In genomic region chrX:154378059-154378798, GRCh38 we compare ENCODE assay signal across 8 cellular contexts. TPM values are rescaled to one million over a fixed set of nuclear protein-coding genes. Genes with fewer than 3 reads are reported as not detected.
DNase-seq lines count a peak whose midpoint lies in the region; ATAC-seq, FAIRE-seq and TF ChIP-seq lines count a peak whose summit lies in the region.

No MANE protein-coding gene starts in this region.

- no peaks in the 10 kb centered on the region for H3F3A ChIP-seq in OCI-LY1 (ENCODE audit: insufficient read depth, low read length)

- no peaks in the 10 kb centered on the region for H3K9me2 ChIP-seq in OCI-LY1 (ENCODE audit: low read depth, low read length)

- TF ChIP-seq CTCF in HFFc6 (IDR thresholded peaks at IDR 0.05) (no peak), OCI-LY1 (IDR thresholded peaks at IDR 0.05; ENCODE audit: low read length) (peak; percentile 6; the same call in 1 of the 2 replicates), K562 (IDR thresholded peaks at IDR 0.05 in 2 of 3, conservative IDR thresholded peaks at IDR 0.05 in 1 of 3; ENCODE audit: insufficient read depth in 2 of 3, low read depth in 1 of 3, low read length in 3 of 3) (no peak)

- H3K9me3 Mint-ChIP-seq in HFFc6, result no peaks in the 10 kb centered on the region

- TSS peak; percentile 91 for BruUV-seq in K562 (replicated peaks; lab: Mats Ljungman, UMichigan)

- ATAC-seq in K562, result peak; percentile 4

- no peak for TF ChIP-seq EP300 in K562 (IDR thresholded peaks at IDR 0.05; ENCODE audit: low read length)

- H3K4me1 ChIP-seq in OCI-LY1 (ENCODE audit: insufficient read depth, low read length, severe bottlenecking), result peaks cover 36% of the 10 kb centered on the region
- H3K4me1 ChIP-seq in K562 (replicated peaks in 1 of 2; ENCODE audit: control insufficient read depth in 2 of 2, insufficient read depth in 2 of 2, low read length in 2 of 2), result peaks cover 20 to 61% of the 10 kb centered on the region in 2 experiments
- H3K4me1 ChIP-seq in iPS-15b (ENCODE audit: control insufficient read depth, insufficient read depth, low read length), result no peaks in the 10 kb centered on the region

- H3K4me2 ChIP-seq in OCI-LY1 (ENCODE audit: low read length) (peak overlapping the region; percentile 84), K562 (ENCODE audit: insufficient read depth, low read length) (peak overlapping the region; percentile 69)

- TF ChIP-seq POLR2A in K562 (conservative IDR thresholded peaks at IDR 0.05), result peak; percentile 70

- H3K9me1 ChIP-seq in K562 (ENCODE audit: control insufficient read depth, insufficient read depth, low read length), result no peaks in the 10 kb centered on the region

- H3K27ac ChIP-seq in OCI-LY1 (ENCODE audit: low read depth, low read length, poor library complexity, severe bottlenecking) (peak overlapping the region; percentile 61), K562 (ENCODE audit: extremely low read depth, low read depth, low read length) (peak overlapping the region; percentile 78)

- no peaks in the 10 kb centered on the region; the same call in 1 of the 2 replicates for H3K79me2 ChIP-seq in OCI-LY1 (ENCODE audit: insufficient read depth, low read length)
- peaks cover 26% of the 10 kb centered on the region for H3K79me2 ChIP-seq in K562 (ENCODE audit: control insufficient read depth, insufficient read depth, low read length)

- H3K27me3 ChIP-seq in OCI-LY1 (ENCODE audit: insufficient read depth, low read length), result no peaks in the 10 kb centered on the region
- no peaks in the 10 kb centered on the region for H3K27me3 ChIP-seq in K562 (ENCODE audit: control insufficient read depth in 2 of 2, insufficient read depth in 2 of 2, low read length in 2 of 2)
- no peaks in the 10 kb centered on the region for H3K27me3 ChIP-seq in iPS-15b (ENCODE audit: control insufficient read depth, insufficient read depth, low read length)

- CTCF ChIA-PET in K562 (lab: Yijun Ruan, JAX; ENCODE audit: low intra/inter-chr PET ratio), result no interaction called here

- in situ Hi-C loops in K562 (cut with MboI), result loop anchor here (10.0 kb wide), 1 partner anchor 157 kb away; no protein-coding TSS in a partner anchor

- peak overlapping the region; percentile 84 for H3K9ac ChIP-seq in OCI-LY1 (ENCODE audit: low read length)
- H3K9ac ChIP-seq in K562 (ENCODE audit: insufficient read depth in 1 of 2, low read depth in 2 of 2, low read length in 2 of 2), result peak overlapping the region; percentile 55 to 93; a peak in 3 of 4 replicates
- H3K9ac ChIP-seq in iPS-15b (ENCODE audit: low read depth, low read length), result peak overlapping the region; percentile 24

- DNase-seq in NCI-H1694 (lab: John Stamatoyannopoulos, UW), result peak; percentile 41
- no peak for DNase-seq in NCI-H1694 treated with DMSO at 0.1 percent for 48 hours (lab: John Stamatoyannopoulos, UW)
- DNase-seq in HFFc6, result no peak
- peak in 3 of 4 experiments; percentile 65 to 89 (median 69) for DNase-seq in K562 (ENCODE audit: extremely low read depth in 1 of 4, low spot score in 3 of 4)
- DNase-seq in stimulated activated CD4-positive, alpha-beta T cell treated with anti-CD3 and anti-CD28 coated beads, Interleukin-15, amount 100 ng/mL, for 24 hours, result peak; percentile 96
- no peak for DNase-seq in SHP77 (lab: John Stamatoyannopoulos, UW)

- H3K36me3 Mint-ChIP-seq in HFFc6 (ENCODE audit: low read depth), result peaks cover 6% of the 10 kb centered on the region; the same call in 1 of the 2 replicates

- FAIRE-seq in K562 (lab: Jason Lieb, UNC), result no peak

- H2AFZ ChIP-seq in OCI-LY1 (ENCODE audit: low read length), result no peak overlapping the region
- H2AFZ ChIP-seq in K562 (ENCODE audit: low read depth, low read length), result peak overlapping the region; percentile 56; the same call in 1 of the 2 replicates

- H3K4me3 ChIP-seq in OCI-LY1 (ENCODE audit: low read depth, low read length, poor library complexity, severe bottlenecking) (peak overlapping the region; percentile 60), K562 (peak overlapping the region; percentile 39), iPS-15b (ENCODE audit: low read depth, low read length) (peak overlapping the region; percentile 53)

- H3K27me3 Mint-ChIP-seq in HFFc6 (ENCODE audit: insufficient read depth), result no peaks in the 10 kb centered on the region; the same call in 1 of the 2 replicates

- POLR2A ChIA-PET in K562 (lab: Yijun Ruan, JAX), result interaction anchor here (0.6 to 1.0 kb wide), 6 partner anchors 20 to 164 kb away, joined by 3 to 12 read pairs (median 4); partner anchors contain the start of gene RPL10

- H3K4me1 Mint-ChIP-seq in HFFc6 (ENCODE audit: low read depth), result peaks cover 16% of the 10 kb centered on the region

- intact Hi-C loops in K562 (cut with micrococcal nuclease), result loop anchor here (10.0 kb wide), 1 partner anchor 117 kb away; the partner anchor contains the start of gene SLC10A3

- peak overlapping the region; percentile 78 for H3K27ac Mint-ChIP-seq in HFFc6

- no peaks in the 10 kb centered on the region for H3K9me3 ChIP-seq in OCI-LY1 (ENCODE audit: low read length)
- H3K9me3 ChIP-seq in K562 (replicated peaks; ENCODE audit: control insufficient read depth, insufficient read depth, low read depth, low read length), result no peaks in the 10 kb centered on the region
- no peaks in the 10 kb centered on the region for H3K9me3 ChIP-seq in iPS-15b (ENCODE audit: control insufficient read depth, insufficient read depth, low read length)

- peaks cover 8% of the 10 kb centered on the region for H3K36me3 ChIP-seq in OCI-LY1 (ENCODE audit: insufficient read depth, low read length)
- H3K36me3 ChIP-seq in K562 (ENCODE audit: control insufficient read depth, insufficient read depth, low read length), result peaks cover 19% of the 10 kb centered on the region; the same call in 2 of the 3 replicates
- peaks cover 4% of the 10 kb centered on the region for H3K36me3 ChIP-seq in iPS-15b (ENCODE audit: control insufficient read depth, insufficient read depth, low read length)

- H4K20me1 ChIP-seq in OCI-LY1 (ENCODE audit: insufficient read depth, low read length) (no peaks in the 10 kb centered on the region), K562 (replicated peaks; ENCODE audit: control insufficient read depth, insufficient read depth, low read length) (no peaks in the 10 kb centered on the region)

- peak overlapping the region; percentile 63 for H3K4me3 Mint-ChIP-seq in HFFc6

- 14% methylated on average over 22 of the region's 79 CpGs for WGBS in K562 (ENCODE audit: insufficient coverage, low coverage, missing lambda C conversion rate)

- no peak for TF ChIP-seq RAD21 in K562 (CRISPR knock-in tag; conservative IDR thresholded peaks at IDR 0.05 in 1 of 2, IDR thresholded peaks at IDR 0.05 in 1 of 2)

RNA-seq across cellular contexts. Expression of gene EMD, which starts 0.9 kb away (rescaled TPM):
- total RNA-seq in HFFc6 (2021; fragmentation: NEBNext Ultra II Directional; extraction: Animal tissue kit (Norgen Biotek cat#: 25700)), result 100 to 1,000 TPM in 4 of 6 experiments, 10 to 100 TPM in 2; 84.8 to 119 (median 108) TPM
- 41.8 and 93.2 TPM in 2 replicates for total RNA-seq in K562 (2011; cell fraction: chromatin; rRNA removed; ENCODE audit: low replicate concordance)
- 88.9 and 97.4 TPM in 2 replicates for total RNA-seq in K562 (2011; cell fraction: nucleolus; rRNA removed)
- total RNA-seq in K562 (2011; cell fraction: nucleoplasm; rRNA removed), result 70.5 and 73.6 TPM in 2 replicates
- total RNA-seq in K562 (2014; rRNA removed) (32.9 and 36.2 TPM in 2 replicates), K562 (2014; rRNA removed; fragmentation: Illumina TruSeq; extraction: Trizol) (37.5 and 38.3 TPM in 2 replicates), K562 (2015; rRNA removed; fragmentation: Illumina TruSeq; extraction: Trizol) (61.9 and 67.8 TPM in 2 replicates), K562 (2021) (124 and 135 TPM in 2 replicates)
- polyA plus RNA-seq in K562 (2011; rRNA removed) (77.4 and 81.2 TPM in 2 replicates), K562 (2014; fragmentation: Illumina TruSeq; extraction: Trizol) (177 and 206 TPM in 2 replicates), K562 (2014; fragmentation: Nextera tagmentation; extraction: Ambion mirVana) (1 to 10 TPM; 2.3 to 3.1 TPM), K562 (2014; rRNA removed) (86.7 and 110 TPM in 2 replicates)
- 100.0 and 121 TPM in 2 replicates for polyA plus RNA-seq in K562 (2011; cell fraction: cytosol; rRNA removed)
- 238 and 242 TPM in 2 replicates for polyA plus RNA-seq in K562 (2011; cell fraction: nucleus; rRNA removed)
- polyA plus RNA-seq in K562 (2012), result 125 and 134 TPM in 2 replicates
- polyA minus RNA-seq in K562 (2011; rRNA and poly(A)+ RNA removed), result 24.0 and 43.3 TPM in 2 replicates
- polyA minus RNA-seq in K562 (2011; cell fraction: cytosol; rRNA and poly(A)+ RNA removed), result 51.3 and 57.9 TPM in 2 replicates
- 28.5 and 40.8 TPM in 2 replicates for polyA minus RNA-seq in K562 (2011; cell fraction: nucleus; rRNA and poly(A)+ RNA removed)

RNA-seq across cellular contexts. Expression of gene FLNA, which starts 3.8 kb away (rescaled TPM):
- total RNA-seq in HFFc6 (2021; fragmentation: NEBNext Ultra II Directional; extraction: Animal tissue kit (Norgen Biotek cat#: 25700)), result 1,000 to 10,000 TPM; 2,260 to 2,886 (median 2,666) TPM
- 432 and 1,364 TPM in 2 replicates for total RNA-seq in K562 (2011; cell fraction: chromatin; rRNA removed; ENCODE audit: low replicate concordance)
- total RNA-seq in K562 (2011; cell fraction: nucleolus; rRNA removed), result 816 and 818 TPM in 2 replicates
- total RNA-seq in K562 (2011; cell fraction: nucleoplasm; rRNA removed), result 362 and 459 TPM in 2 replicates
- 554 and 803 TPM in 2 replicates for total RNA-seq in K562 (2014; rRNA removed)
- total RNA-seq in K562 (2014; rRNA removed; fragmentation: Illumina TruSeq; extraction: Trizol), result 72.2 and 110 TPM in 2 replicates
- total RNA-seq in K562 (2015; rRNA removed; fragmentation: Illumina TruSeq; extraction: Trizol), result 135 and 162 TPM in 2 replicates
- total RNA-seq in K562 (2021), result 672 and 735 TPM in 2 replicates
- polyA plus RNA-seq in K562 (2011; rRNA removed), result 86.6 and 165 TPM in 2 replicates
- 122 and 183 TPM in 2 replicates for polyA plus RNA-seq in K562 (2011; cell fraction: cytosol; rRNA removed)
- 624 and 751 TPM in 2 replicates for polyA plus RNA-seq in K562 (2011; cell fraction: nucleus; rRNA removed)
- polyA plus RNA-seq in K562 (2012), result 392 and 593 TPM in 2 replicates
- polyA plus RNA-seq in K562 (2014; fragmentation: Illumina TruSeq; extraction: Trizol), result 329 and 438 TPM in 2 replicates
- polyA plus RNA-seq in K562 (2014; fragmentation: Nextera tagmentation; extraction: Ambion mirVana), result 1 to 10 TPM; 6.2 to 6.8 TPM
- polyA plus RNA-seq in K562 (2014; rRNA removed), result 226 and 245 TPM in 2 replicates
- polyA minus RNA-seq in K562 (2011; rRNA and poly(A)+ RNA removed), result 249 and 291 TPM in 2 replicates
- polyA minus RNA-seq in K562 (2011; cell fraction: cytosol; rRNA and poly(A)+ RNA removed), result 522 and 767 TPM in 2 replicates
- polyA minus RNA-seq in K562 (2011; cell fraction: nucleus; rRNA and poly(A)+ RNA removed), result 248 and 324 TPM in 2 replicates

RNA-seq across cellular contexts. Expression of gene RPL10, which starts 19.9 kb away (rescaled TPM):
- 1,000 to 10,000 TPM; 1,764 to 1,978 (median 1,934) TPM for total RNA-seq in HFFc6 (2021; fragmentation: NEBNext Ultra II Directional; extraction: Animal tissue kit (Norgen Biotek cat#: 25700))
- 652 and 1,355 TPM in 2 replicates for total RNA-seq in K562 (2011; cell fraction: chromatin; rRNA removed; ENCODE audit: low replicate concordance)
- total RNA-seq in K562 (2011; cell fraction: nucleolus; rRNA removed), result 1,356 and 1,561 TPM in 2 replicates
- total RNA-seq in K562 (2011; cell fraction: nucleoplasm; rRNA removed), result 1,670 and 2,786 TPM in 2 replicates
- total RNA-seq in K562 (2014; rRNA removed) (4,111 and 4,705 TPM in 2 replicates), K562 (2014; rRNA removed; fragmentation: Illumina TruSeq; extraction: Trizol) (3,682 and 4,010 TPM in 2 replicates), K562 (2015; rRNA removed; fragmentation: Illumina TruSeq; extraction: Trizol) (3,735 and 3,774 TPM in 2 replicates), K562 (2021) (4,299 and 4,408 TPM in 2 replicates)
- polyA plus RNA-seq in K562 (2011; rRNA removed) (5,297 and 6,545 TPM in 2 replicates), K562 (2014; fragmentation: Illumina TruSeq; extraction: Trizol) (6,119 and 7,432 TPM in 2 replicates), K562 (2014; fragmentation: Nextera tagmentation; extraction: Ambion mirVana) (1,000 to 10,000 TPM; 5,014 to 7,600 TPM), K562 (2014; rRNA removed) (6,193 and 7,323 TPM in 2 replicates)
- 7,052 and 10,074 TPM in 2 replicates for polyA plus RNA-seq in K562 (2011; cell fraction: cytosol; rRNA removed)
- polyA plus RNA-seq in K562 (2011; cell fraction: nucleus; rRNA removed), result 3,562 and 5,028 TPM in 2 replicates
- 5,208 and 8,851 TPM in 2 replicates for polyA plus RNA-seq in K562 (2012)
- polyA minus RNA-seq in K562 (2011; rRNA and poly(A)+ RNA removed), result 1,451 and 1,523 TPM in 2 replicates
- polyA minus RNA-seq in K562 (2011; cell fraction: cytosol; rRNA and poly(A)+ RNA removed), result 1,578 and 1,804 TPM in 2 replicates
- polyA minus RNA-seq in K562 (2011; cell fraction: nucleus; rRNA and poly(A)+ RNA removed), result 368 and 622 TPM in 2 replicates

RNA-seq across cellular contexts. Expression of gene DNASE1L1, which starts 30.8 kb away (rescaled TPM):
- 10 to 100 TPM; 74.8 to 96.3 (median 87.4) TPM for total RNA-seq in HFFc6 (2021; fragmentation: NEBNext Ultra II Directional; extraction: Animal tissue kit (Norgen Biotek cat#: 25700))
- 14.4 and 29.9 TPM in 2 replicates for total RNA-seq in K562 (2011; cell fraction: chromatin; rRNA removed; ENCODE audit: low replicate concordance)
- 32.4 and 37.9 TPM in 2 replicates for total RNA-seq in K562 (2011; cell fraction: nucleolus; rRNA removed)
- total RNA-seq in K562 (2011; cell fraction: nucleoplasm; rRNA removed), result 24.0 and 27.8 TPM in 2 replicates
- total RNA-seq in K562 (2014; rRNA removed) (12.4 and 16.4 TPM in 2 replicates), K562 (2014; rRNA removed; fragmentation: Illumina TruSeq; extraction: Trizol) (5.7 and 5.9 TPM in 2 replicates), K562 (2015; rRNA removed; fragmentation: Illumina TruSeq; extraction: Trizol) (4.9 and 5.5 TPM in 2 replicates), K562 (2021) (10.9 and 11.2 TPM in 2 replicates)
- polyA plus RNA-seq in K562 (2011; rRNA removed) (12.6 and 14.8 TPM in 2 replicates), K562 (2014; fragmentation: Illumina TruSeq; extraction: Trizol) (7.9 and 12.9 TPM in 2 replicates), K562 (2014; fragmentation: Nextera tagmentation; extraction: Ambion mirVana) (under 1 TPM; 0.73 to 0.74 TPM), K562 (2014; rRNA removed) (11.6 and 16.4 TPM in 2 replicates)
- 18.6 and 34.4 TPM in 2 replicates for polyA plus RNA-seq in K562 (2011; cell fraction: cytosol; rRNA removed)
- 18.8 and 31.1 TPM in 2 replicates for polyA plus RNA-seq in K562 (2011; cell fraction: nucleus; rRNA removed)
- polyA plus RNA-seq in K562 (2012), result 14.5 and 24.0 TPM in 2 replicates
- 5.2 and 6.9 TPM in 2 replicates for polyA minus RNA-seq in K562 (2011; rRNA and poly(A)+ RNA removed)
- 8.1 and 9.3 TPM in 2 replicates for polyA minus RNA-seq in K562 (2011; cell fraction: cytosol; rRNA and poly(A)+ RNA removed)
- 4.7 and 6.1 TPM in 2 replicates for polyA minus RNA-seq in K562 (2011; cell fraction: nucleus; rRNA and poly(A)+ RNA removed)

RNA-seq across cellular contexts. Expression of gene TAFAZZIN, which starts 33.1 kb away (rescaled TPM):
- 10 to 100 TPM; 13.0 to 17.3 (median 15.1) TPM for total RNA-seq in HFFc6 (2021; fragmentation: NEBNext Ultra II Directional; extraction: Animal tissue kit (Norgen Biotek cat#: 25700))
- total RNA-seq in K562 (2011; cell fraction: chromatin; rRNA removed; ENCODE audit: low replicate concordance), result 68.1 and 155 TPM in 2 replicates
- total RNA-seq in K562 (2011; cell fraction: nucleolus; rRNA removed), result 126 and 130 TPM in 2 replicates
- total RNA-seq in K562 (2011; cell fraction: nucleoplasm; rRNA removed), result 84.5 and 90.6 TPM in 2 replicates
- total RNA-seq in K562 (2014; rRNA removed) (20.2 and 33.7 TPM in 2 replicates), K562 (2014; rRNA removed; fragmentation: Illumina TruSeq; extraction: Trizol) (10.7 and 11.3 TPM in 2 replicates), K562 (2015; rRNA removed; fragmentation: Illumina TruSeq; extraction: Trizol) (15.6 and 17.1 TPM in 2 replicates), K562 (2021) (29.6 and 32.2 TPM in 2 replicates)
- polyA plus RNA-seq in K562 (2011; rRNA removed) (24.0 and 39.6 TPM in 2 replicates), K562 (2014; fragmentation: Illumina TruSeq; extraction: Trizol) (20.2 and 25.0 TPM in 2 replicates), K562 (2014; fragmentation: Nextera tagmentation; extraction: Ambion mirVana) (under 1 TPM; 0.49 to 0.64 TPM), K562 (2014; rRNA removed) (33.6 and 40.7 TPM in 2 replicates)
- polyA plus RNA-seq in K562 (2011; cell fraction: cytosol; rRNA removed), result 24.2 and 26.2 TPM in 2 replicates
- 415 and 432 TPM in 2 replicates for polyA plus RNA-seq in K562 (2011; cell fraction: nucleus; rRNA removed)
- 21.3 and 52.8 TPM in 2 replicates for polyA plus RNA-seq in K562 (2012)
- polyA minus RNA-seq in K562 (2011; rRNA and poly(A)+ RNA removed), result 7.7 and 17.0 TPM in 2 replicates
- polyA minus RNA-seq in K562 (2011; cell fraction: cytosol; rRNA and poly(A)+ RNA removed), result 8.3 and 13.7 TPM in 2 replicates
- polyA minus RNA-seq in K562 (2011; cell fraction: nucleus; rRNA and poly(A)+ RNA removed), result 45.6 and 52.2 TPM in 2 replicates

Comparison
In these comparisons a context has a peak if more than half of its experiments do, and no peak if none do; other contexts are left out.
1. DNase-seq: peak in NCI-H1694 (single experiment), K562 (3 of 4) and stimulated activated CD4-positive, alpha-beta T cell treated with anti-CD3 and anti-CD28 coated beads, Interleukin-15, amount 100 ng/mL, for 24 hours (single experiment); none in NCI-H1694 treated with DMSO at 0.1 percent for 48 hours (single experiment), HFFc6 (single experiment) and SHP77 (0 of 2).
2. H3K9ac ChIP-seq: peak in every context shown above with its lines; median percentile 84 in OCI-LY1; 74 in K562; 24 in iPS-15b.
3. Peak in every context shown above with its lines, with median percentiles within 50 percentile points of each other: H3K4me3 ChIP-seq.